In the genomic region with DNA sequence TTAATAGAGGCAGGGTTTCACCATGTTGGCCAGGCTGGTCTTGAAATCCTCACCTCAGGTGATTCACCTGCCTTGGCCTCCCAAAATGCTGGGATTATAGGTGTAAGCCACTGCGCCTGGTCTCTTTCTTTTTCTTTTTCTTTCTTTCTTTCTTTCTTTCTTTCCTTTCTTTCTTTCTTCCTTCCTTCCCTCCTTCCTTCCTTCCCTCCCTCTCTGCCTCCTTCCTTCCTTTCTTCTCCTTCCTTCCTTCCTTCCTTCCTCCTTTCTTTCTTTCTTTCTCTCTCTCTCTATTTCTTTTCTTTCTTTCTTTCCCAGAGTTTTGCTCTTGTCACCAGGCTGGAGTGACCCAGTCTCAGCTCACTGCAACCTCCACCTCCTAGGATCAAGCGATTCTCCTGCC, we compare ENCODE assay signal across 20 cellular contexts. TPM values are rescaled to one million over a fixed set of nuclear protein-coding genes. Genes with fewer than 3 reads are reported as not detected.
"Had no signal": no experiment of that assay in that cellular context is flagged by ENCODE, and none has a peak within 500 bp of the region (broad histone marks: within the 10 kb centered on the region; RNA-seq: fewer than 3 reads in every experiment).

No MANE protein-coding gene starts in this region.

RNA-seq across cellular contexts. Expression of gene CATSPERD, which starts 12.7 kb away (rescaled TPM):
- total RNA-seq: kidney, kidney epithelial cell, left cardiac atrium, left colon, left lobe of liver, left ventricle myocardium inferior, left ventricle myocardium superior, liver, lower leg skin, lung microvascular endothelial cell, mammary epithelial cell, mesenteric fat pad, mesothelial cell of epicardium, mononuclear cell, mucosa of descending colon, mucosa of gallbladder, myocyte had no signal
- polyA plus RNA-seq: immature natural killer cell; keratinocyte; liver; mammary epithelial cell; naive thymus-derived CD4-positive, alpha-beta T cell had no signal

RNA-seq across cellular contexts. Expression of gene PRR22, which starts 51.4 kb away (rescaled TPM):
- polyA plus RNA-seq: immature natural killer cell had no signal
